9 cellular contexts compared by ENCODE assay signal in the genomic region with DNA sequence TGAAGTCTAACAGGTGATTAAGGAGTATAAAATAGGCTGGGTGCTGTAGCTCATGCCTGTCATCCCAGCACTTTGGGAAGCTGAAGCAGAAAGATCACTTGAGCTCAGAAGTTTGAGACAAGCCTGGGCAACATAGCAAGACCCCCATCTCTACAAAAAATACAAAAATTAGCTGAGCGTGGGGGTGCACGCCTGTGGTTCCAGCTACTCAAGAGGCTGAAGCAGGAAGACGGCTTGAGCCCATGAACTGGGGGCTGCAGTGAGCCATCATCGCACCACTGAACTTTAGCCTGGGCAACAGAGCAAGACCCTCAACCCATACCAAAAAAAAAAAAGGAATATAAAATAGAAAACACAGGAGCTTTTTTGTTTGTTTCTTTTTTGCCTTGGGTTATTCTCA. TPM values are rescaled to one million over a fixed set of nuclear protein-coding genes. Genes with fewer than 3 reads are reported as not detected.
"Had no signal": no experiment of that assay in that cellular context is flagged by ENCODE, and none has a peak within 500 bp of the region (broad histone marks: within the 10 kb centered on the region; RNA-seq: fewer than 3 reads in every experiment).

No MANE protein-coding gene starts in this region.

- H3K4me3 ChIP-seq: GM12878 had no signal

- FAIRE-seq: G401.6, GM12878, GM12891, GM12892, GM18507, GM19239 had no signal

- DNase-seq: GDM1, GF-D8 had no signal

- ATAC-seq: GM12878 had no signal

RNA-seq across cellular contexts. Expression of a gene that starts 55.0 kb away (rescaled TPM):
- total RNA-seq: G401, GM12878 had no signal
